Comparison of ENCODE assay signal across 22 cellular contexts in genomic region chr6:44534291-44534690, GRCh38.
A peak's percentile ranks its signal among the peaks of the same experiment; 100 is the strongest.
DNase-seq lines count a peak whose midpoint lies in the region; ATAC-seq and TF ChIP-seq lines count a peak whose summit lies in the region.
"Had no signal": no experiment of that assay in that cellular context is flagged by ENCODE, and none has a peak within 500 bp of the region (broad histone marks: within the 10 kb centered on the region; RNA-seq: fewer than 3 reads in every experiment).

No MANE protein-coding gene starts in this region.

- H2AFZ ChIP-seq in GM23248: no peak overlapping the region
- no peak overlapping the region for H2AFZ ChIP-seq in neural progenitor cell (replicated peaks)
- H2AFZ ChIP-seq: PC-9 had no signal

- H3K36me3 Mint-ChIP-seq in WTC11 (no peaks in the 10 kb centered on the region), neural progenitor cell (no peaks in the 10 kb centered on the region)
- no peaks in the 10 kb centered on the region for H3K36me3 Mint-ChIP-seq in naive thymus-derived CD4-positive, alpha-beta T cell
- H3K36me3 Mint-ChIP-seq: CD14-positive monocyte had no signal

- DNase-seq in GM23248: peak; percentile 35
- no peak for DNase-seq in WTC11 (ENCODE audit: low spot score)
- peak; percentile 17 for DNase-seq in fibroblast of mammary gland (ENCODE audit: low read depth)
- DNase-seq in neural progenitor cell (ENCODE audit: low spot score): no peak
- DNase-seq in activated naive CD4-positive, alpha-beta T cell treated with Interleukin-2 at 50 U/mL for 16 hours: no peak
- no peak for DNase-seq in naive thymus-derived CD4-positive, alpha-beta T cell
- DNase-seq in uterus: no peak
- no peak for DNase-seq in HPDE6-E6E7 (ENCODE audit: extremely low spot score)
- DNase-seq: DMS79, NCI-H1092, NCI-H146, NCI-H2029, NCI-H226, NCI-H510A treated with DMSO at 0.1 percent for 48 hours, NCI-H748 treated with DMSO at 0.1 percent for 48 hours, PC-9, RPMI8226, SHP77 had no signal

- H4K20me1 ChIP-seq in GM23248 (ENCODE audit: insufficient read depth) (no peaks in the 10 kb centered on the region), neural progenitor cell (ENCODE audit: low read depth) (no peaks in the 10 kb centered on the region)

- H3K4me3 Mint-ChIP-seq in WTC11 (no peak overlapping the region), neural progenitor cell (no peak overlapping the region)
- no peak overlapping the region for H3K4me3 Mint-ChIP-seq in naive thymus-derived CD4-positive, alpha-beta T cell
- H3K4me3 Mint-ChIP-seq: B cell, CD14-positive monocyte had no signal

- WGBS in GM23248 (ENCODE audit: low coverage in 1 of 2, low lambda C conversion rate in 2 of 2, missing lambda C conversion rate in 2 of 2), 2 experiments: 92 to 100% methylated on average over 4 to 5 of the region's 5 CpGs

- H3K9me2 ChIP-seq in GM23248 (ENCODE audit: insufficient read depth): no peaks in the 10 kb centered on the region

- H3K27me3 ChIP-seq in GM23248 (replicated peaks; ENCODE audit: insufficient read depth) (no peaks in the 10 kb centered on the region), neural progenitor cell (no peaks in the 10 kb centered on the region), uterus (no peaks in the 10 kb centered on the region)
- no peaks in the 10 kb centered on the region for H3K27me3 ChIP-seq in naive thymus-derived CD4-positive, alpha-beta T cell (ENCODE audit: control insufficient read depth in 2 of 2, insufficient read depth in 2 of 2, low read length in 2 of 2)

- CTCF ChIA-PET in WTC11 (lab: Charles Lee): interaction anchor here (1.5 kb wide), 1 partner anchor 59 kb away, joined by 4 read pairs; no protein-coding TSS in a partner anchor
- CTCF ChIA-PET in naive thymus-derived CD4-positive, alpha-beta T cell (lab: Charles Lee): no interaction called here

- H3K9ac ChIP-seq in GM23248: no peak overlapping the region
- H3K9ac ChIP-seq in neural progenitor cell: no peak overlapping the region

- H3K36me3 ChIP-seq in GM23248 (ENCODE audit: low read depth): no peaks in the 10 kb centered on the region
- no peaks in the 10 kb centered on the region for H3K36me3 ChIP-seq in neural progenitor cell
- H3K36me3 ChIP-seq in naive thymus-derived CD4-positive, alpha-beta T cell (ENCODE audit: control insufficient read depth in 2 of 3, insufficient read depth in 3 of 3, low read length in 3 of 3): no peaks in the 10 kb centered on the region
- H3K36me3 ChIP-seq in uterus: no peaks in the 10 kb centered on the region

- POLR2A ChIA-PET in WTC11 (lab: Charles Lee): no interaction called here
- POLR2A ChIA-PET in naive thymus-derived CD4-positive, alpha-beta T cell (lab: Charles Lee): no interaction called here

- no peak overlapping the region for H3K27ac Mint-ChIP-seq in WTC11
- H3K27ac Mint-ChIP-seq in neural progenitor cell: peak overlapping the region; percentile 33
- no peak overlapping the region for H3K27ac Mint-ChIP-seq in naive thymus-derived CD4-positive, alpha-beta T cell
- H3K27ac Mint-ChIP-seq: B cell, CD14-positive monocyte had no signal

- H3K4me3 ChIP-seq in GM23248 (no peak overlapping the region), fibroblast of mammary gland (ENCODE audit: control insufficient read depth, low read depth, low read length) (no peak overlapping the region), neural progenitor cell (no peak overlapping the region), uterus (no peak overlapping the region)
- H3K4me3 ChIP-seq in naive thymus-derived CD4-positive, alpha-beta T cell (ENCODE audit: low read length): no peak overlapping the region
- H3K4me3 ChIP-seq: GM12878, PC-9 had no signal

- H3K27me3 Mint-ChIP-seq in WTC11 (ENCODE audit: low read depth): no peaks in the 10 kb centered on the region; the same call in 1 of the 2 replicates
- H3K27me3 Mint-ChIP-seq in neural progenitor cell (ENCODE audit: insufficient read depth, low read depth): peaks cover 13% of the 10 kb centered on the region
- peaks cover 0 to 5% (median 0%) of the 10 kb centered on the region in 5 donors for H3K27me3 Mint-ChIP-seq in naive thymus-derived CD4-positive, alpha-beta T cell

- H3K79me2 ChIP-seq in GM23248 (ENCODE audit: insufficient read depth): no peaks in the 10 kb centered on the region
- no peaks in the 10 kb centered on the region for H3K79me2 ChIP-seq in neural progenitor cell (ENCODE audit: low read depth)

- H3K4me1 ChIP-seq in GM23248 (ENCODE audit: insufficient read depth): no peaks in the 10 kb centered on the region
- peaks cover 7% of the 10 kb centered on the region for H3K4me1 ChIP-seq in neural progenitor cell
- no peaks in the 10 kb centered on the region for H3K4me1 ChIP-seq in naive thymus-derived CD4-positive, alpha-beta T cell (ENCODE audit: control insufficient read depth in 2 of 2, insufficient read depth in 2 of 2, low read length in 2 of 2)
- no peaks in the 10 kb centered on the region for H3K4me1 ChIP-seq in uterus

- H3K9me3 ChIP-seq in GM23248 (ENCODE audit: low read depth) (no peaks in the 10 kb centered on the region), neural progenitor cell (ENCODE audit: low read depth) (no peaks in the 10 kb centered on the region), uterus (no peaks in the 10 kb centered on the region)
- no peaks in the 10 kb centered on the region for H3K9me3 ChIP-seq in naive thymus-derived CD4-positive, alpha-beta T cell (ENCODE audit: control insufficient read depth in 2 of 3, low read length in 3 of 3)

- intact Hi-C loops in naive thymus-derived CD4-positive, alpha-beta T cell (cut with micrococcal nuclease): no loop called here
- intact Hi-C loops in uterus (cut with DNase I; ENCODE audit: low total_unique reads): no loop called here

- H3K27ac ChIP-seq in GM23248 (no peak overlapping the region), neural progenitor cell (no peak overlapping the region), uterus (no peak overlapping the region)
- H3K27ac ChIP-seq in naive thymus-derived CD4-positive, alpha-beta T cell (ENCODE audit: low read depth, low read length): no peak overlapping the region
- H3K27ac ChIP-seq: PC-9 had no signal

- no peak for TF ChIP-seq CTCF in WTC11 (IDR thresholded peaks at IDR 0.05)
- TF ChIP-seq CTCF in fibroblast of mammary gland (conservative IDR thresholded peaks at IDR 0.05; ENCODE audit: control insufficient read depth, insufficient read depth, low read depth, low read length): no peak
- no peak for TF ChIP-seq CTCF in neural progenitor cell (IDR thresholded peaks at IDR 0.05)
- no peak for TF ChIP-seq CTCF in uterus (IDR thresholded peaks at IDR 0.05)

- H3K9me3 Mint-ChIP-seq in WTC11: peaks cover 3% of the 10 kb centered on the region; the same call in 1 of the 2 replicates
- H3K9me3 Mint-ChIP-seq in neural progenitor cell: peaks cover 3% of the 10 kb centered on the region
- no peaks in the 10 kb centered on the region for H3K9me3 Mint-ChIP-seq in naive thymus-derived CD4-positive, alpha-beta T cell

- H3K4me2 ChIP-seq in GM23248 (ENCODE audit: unreplicated experiment) (no peak overlapping the region), neural progenitor cell (no peak overlapping the region)
- H3K4me2 ChIP-seq: PC-9 had no signal

- no peak for TF ChIP-seq POLR2A in uterus (IDR thresholded peaks at IDR 0.05)

- in situ Hi-C loops in GM23248 (cut with MboI): no loop called here

- peaks cover 9% of the 10 kb centered on the region for H3K4me1 Mint-ChIP-seq in WTC11
- H3K4me1 Mint-ChIP-seq in neural progenitor cell: peaks cover 13% of the 10 kb centered on the region
- no peaks in the 10 kb centered on the region for H3K4me1 Mint-ChIP-seq in naive thymus-derived CD4-positive, alpha-beta T cell
- H3K4me1 Mint-ChIP-seq: B cell had no signal

- ATAC-seq in WTC11: peak; percentile 46
- ATAC-seq in naive thymus-derived CD4-positive, alpha-beta T cell: no peak
- ATAC-seq: GM12878, HCT116 had no signal

- no peaks in the 10 kb centered on the region for H3F3A ChIP-seq in GM23248 (ENCODE audit: insufficient read depth)
- no peaks in the 10 kb centered on the region for H3F3A ChIP-seq in neural progenitor cell (ENCODE audit: low read depth)

TF ChIP-seq in WTC11, 78 proteins besides CTCF, POLR2A, EP300 and RAD21:
- TF ChIP-seq E2F4 (CRISPR knock-in tag; IDR thresholded peaks at IDR 0.05; ENCODE audit: borderline replicate concordance, low read depth): no peak

Comparison
In these comparisons a context has a peak if more than half of its experiments do, and no peak if none do; other contexts are left out.
1. DNase-seq: peak in GM23248 (single experiment) and fibroblast of mammary gland (single experiment); none in WTC11 (single experiment), neural progenitor cell (single experiment), activated naive CD4-positive, alpha-beta T cell treated with Interleukin-2 at 50 U/mL for 16 hours (single experiment), naive thymus-derived CD4-positive, alpha-beta T cell (0 of 9), uterus (0 of 2) and HPDE6-E6E7 (single experiment).